ENCODE assay signal across 8 cellular contexts in the genomic region with DNA sequence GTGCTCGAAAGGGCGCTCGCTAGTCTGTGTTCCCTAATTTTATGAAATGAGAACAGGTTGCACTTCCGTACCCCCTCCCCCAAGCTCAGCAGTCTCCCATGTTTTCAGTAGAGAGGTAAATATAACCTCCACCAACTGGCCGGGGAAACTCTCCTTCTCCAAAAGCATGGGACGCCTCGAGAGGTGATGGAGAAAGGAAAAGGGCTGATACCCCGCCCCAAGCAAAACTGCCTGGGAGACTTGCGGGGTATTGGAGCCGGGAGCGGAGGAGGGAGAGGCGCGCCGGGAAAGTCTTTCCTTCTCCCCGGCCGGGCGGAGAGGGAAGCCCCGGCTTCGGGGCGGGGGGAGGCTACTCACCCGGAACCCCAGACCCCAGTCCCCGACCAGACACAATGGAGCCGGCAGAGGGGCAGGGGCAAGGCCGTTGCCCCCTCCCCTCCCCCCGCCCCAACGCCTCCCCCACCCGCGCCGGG. TPM values are rescaled to one million over a fixed set of nuclear protein-coding genes. Genes with fewer than 3 reads are reported as not detected.
DNase-seq lines count a peak whose midpoint lies in the region; ATAC-seq, FAIRE-seq and TF ChIP-seq lines count a peak whose summit lies in the region.

No MANE protein-coding gene starts in this region.

- no peaks in the 10 kb centered on the region for H3K36me3 Mint-ChIP-seq in MCF 10A (ENCODE audit: insufficient read depth, unreplicated experiment)

- CTCF ChIA-PET in MCF 10A (lab: Yijun Ruan, JAX) = interaction anchor here (0.6 kb wide), 1 partner anchor 8 kb away, joined by 3 read pairs; no protein-coding TSS in a partner anchor

- TF ChIP-seq POLR2A in Peyer's patch (IDR thresholded peaks at IDR 0.05) = no peak

- H3K27me3 ChIP-seq in Peyer's patch (no peaks in the 10 kb centered on the region), small intestine (ENCODE audit: control insufficient read depth in 2 of 2, insufficient read depth in 2 of 2, low read length in 2 of 2) (no peaks in the 10 kb centered on the region)

- H3K27ac ChIP-seq in Peyer's patch = peak overlapping the region; percentile 85 to 96 (median 90)
- peak overlapping the region; percentile 37 to 84 for H3K27ac ChIP-seq in small intestine (ENCODE audit: low read depth in 1 of 2, low read length in 1 of 2)

- H3K4me1 ChIP-seq in Peyer's patch (peaks cover 0 to 17% (median 7%) of the 10 kb centered on the region in 4 donors), small intestine (ENCODE audit: control insufficient read depth in 2 of 2, insufficient read depth in 1 of 2, low read depth in 1 of 2, low read length in 1 of 2) (peaks cover 2 to 4% of the 10 kb centered on the region in 2 donors)

- H3K9me3 Mint-ChIP-seq in MCF 10A (ENCODE audit: unreplicated experiment) = no peaks in the 10 kb centered on the region

- no peaks in the 10 kb centered on the region for H3K27me3 Mint-ChIP-seq in MCF 10A (ENCODE audit: insufficient read depth, unreplicated experiment)

- BruUV-seq in MCF 10A (replicated peaks; lab: Mats Ljungman, UMichigan) = no TSS peak

- intact Hi-C loops in MCF 10A (cut with micrococcal nuclease) = no loop called here

- H3K36me3 ChIP-seq in Peyer's patch (no peaks in the 10 kb centered on the region), small intestine (ENCODE audit: control insufficient read depth in 2 of 2, insufficient read depth in 2 of 2, low read length in 2 of 2) (no peaks in the 10 kb centered on the region)

- ATAC-seq in GM18868 (IDR thresholded peaks at IDR 0.05; ENCODE audit: unreplicated experiment) (peak; percentile 5), HG03196 (IDR thresholded peaks at IDR 0.05; ENCODE audit: unreplicated experiment) (peak; percentile 23)

- H3K9me3 ChIP-seq in Peyer's patch (no peaks in the 10 kb centered on the region), small intestine (ENCODE audit: control insufficient read depth, low read depth) (no peaks in the 10 kb centered on the region)

- POLR2A ChIA-PET in MCF 10A (lab: Yijun Ruan, JAX) = interaction anchor here (0.6 to 1.8 kb wide), 8 partner anchors 9 to 117 kb away, joined by 3 to 6 read pairs (median 5); no protein-coding TSS in a partner anchor

- TF ChIP-seq CTCF in Peyer's patch (IDR thresholded peaks at IDR 0.05) (no peak), MCF 10A (IDR thresholded peaks at IDR 0.05; ENCODE audit: unreplicated experiment) (no peak)

- peak overlapping the region; percentile 81 for H3K4me3 Mint-ChIP-seq in MCF 10A (ENCODE audit: unreplicated experiment)

- DNase-seq in AML-193 (lab: John Stamatoyannopoulos, UW) = peak; percentile 52 to 53
- DNase-seq in Peyer's patch = peak in 2 of 3 donors; percentile 55 to 65
- DNase-seq in MCF 10A (ENCODE audit: unreplicated experiment) = peak; percentile 40
- peak; percentile 23 for DNase-seq in iris pigment epithelial cell (ENCODE audit: low read depth)
- peak; percentile 40 for DNase-seq in small intestine
- no peak for DNase-seq in LoVo (ENCODE audit: low spot score)

- peak overlapping the region; percentile 90 to 100 (median 92) for H3K4me3 ChIP-seq in Peyer's patch
- H3K4me3 ChIP-seq in small intestine (ENCODE audit: low read depth in 1 of 2, low read length in 2 of 2) = peak overlapping the region; percentile 98 to 99

- 0 to 1% (median 0%) methylated on average over 12 to 29 of the region's 29 CpGs for WGBS in small intestine, 3 donors

- H3K27ac Mint-ChIP-seq in MCF 10A (ENCODE audit: low read depth, unreplicated experiment) = peak overlapping the region; percentile 84

- H3K4me1 Mint-ChIP-seq in MCF 10A (ENCODE audit: insufficient read depth, unreplicated experiment) = no peaks in the 10 kb centered on the region

- no peak for FAIRE-seq in small intestine (lab: Jason Lieb, UNC)

RNA-seq across cellular contexts. Expression of a gene that starts 0.6 kb away (rescaled TPM):
- total RNA-seq in Peyer's patch (10 to 100 TPM; 11.2 to 27.2 (median 19.9) TPM), MCF 10A (2022) (39.1 and 50.1 TPM in 2 replicates)
- polyA plus RNA-seq in small intestine = 10 to 100 TPM in 1 of 3 donors, 1 to 10 TPM in 2; 9.2 to 13.9 (median 9.6) TPM
